In genomic region chr12:219891-220352, GRCh38 we compare ENCODE assay signal across 1 cellular context.
A peak's percentile ranks its signal among the peaks of the same experiment; 100 is the strongest.
TF ChIP-seq lines count a peak whose summit lies in the region.

No MANE protein-coding gene starts in this region.

TF ChIP-seq in WTC11, 78 proteins besides CTCF, POLR2A, EP300 and RAD21 (continued from another document and continues in another):
- TF ChIP-seq FOXP4 (CRISPR knock-in tag; IDR thresholded peaks at IDR 0.05) (no peak), ZNF317 (CRISPR knock-in tag; IDR thresholded peaks at IDR 0.05; ENCODE audit: borderline replicate concordance, low read depth) (no peak), PRDM15 (CRISPR knock-in tag; IDR thresholded peaks at IDR 0.05) (no peak), ATF1 (CRISPR knock-in tag; IDR thresholded peaks at IDR 0.05) (no peak), FOXK1 (CRISPR knock-in tag; IDR thresholded peaks at IDR 0.05) (0 out of 2 replicates have a peak, but pooled peaks have one; percentile 17), USF1 (CRISPR knock-in tag; IDR thresholded peaks at IDR 0.05) (no peak), ZNF532 (CRISPR knock-in tag; IDR thresholded peaks at IDR 0.05; ENCODE audit: borderline replicate concordance) (no peak), SMAD3 (CRISPR knock-in tag; IDR thresholded peaks at IDR 0.05; ENCODE audit: borderline replicate concordance) (no peak), ZNF121 (CRISPR knock-in tag; IDR thresholded peaks at IDR 0.05) (no peak), RORB (CRISPR knock-in tag; IDR thresholded peaks at IDR 0.05) (no peak), ATF2 (CRISPR knock-in tag; IDR thresholded peaks at IDR 0.05; ENCODE audit: borderline replicate concordance, low read depth) (no peak), NR1H2 (CRISPR knock-in tag; IDR thresholded peaks at IDR 0.05) (no peak), OVOL2 (CRISPR knock-in tag; IDR thresholded peaks at IDR 0.05; ENCODE audit: borderline replicate concordance) (no peak), MXD4 (CRISPR knock-in tag; IDR thresholded peaks at IDR 0.05; ENCODE audit: borderline replicate concordance) (no peak), E2F5 (CRISPR knock-in tag; IDR thresholded peaks at IDR 0.05) (no peak), ZNF232 (CRISPR knock-in tag; IDR thresholded peaks at IDR 0.05) (no peak), HMGA2 (CRISPR knock-in tag; IDR thresholded peaks at IDR 0.05) (no peak), RELA (CRISPR knock-in tag; IDR thresholded peaks at IDR 0.05; ENCODE audit: borderline replicate concordance) (no peak), ZNF396 (CRISPR knock-in tag; IDR thresholded peaks at IDR 0.05; ENCODE audit: borderline replicate concordance) (no peak), ZNF671 (CRISPR knock-in tag; IDR thresholded peaks at IDR 0.05) (no peak), E2F4 (CRISPR knock-in tag; IDR thresholded peaks at IDR 0.05; ENCODE audit: borderline replicate concordance, low read depth) (no peak), TP53 (CRISPR knock-in tag; IDR thresholded peaks at IDR 0.05) (no peak), HMGXB4 (CRISPR knock-in tag; IDR thresholded peaks at IDR 0.05) (peak; percentile 80), MLX (CRISPR knock-in tag; IDR thresholded peaks at IDR 0.05) (no peak), ZMAT4 (CRISPR knock-in tag; IDR thresholded peaks at IDR 0.05) (no peak), JUN (CRISPR knock-in tag; IDR thresholded peaks at IDR 0.05) (no peak), ETV6 (CRISPR knock-in tag; IDR thresholded peaks at IDR 0.05) (peak; percentile 72; the same call in 1 of the 2 replicates), ZNF416 (CRISPR knock-in tag; IDR thresholded peaks at IDR 0.05) (no peak), SOX15 (CRISPR knock-in tag; IDR thresholded peaks at IDR 0.05) (no peak), CREB1 (CRISPR knock-in tag; IDR thresholded peaks at IDR 0.05) (no peak), PREB (CRISPR knock-in tag; IDR thresholded peaks at IDR 0.05; ENCODE audit: borderline replicate concordance) (no peak), GABPB1 (CRISPR knock-in tag; IDR thresholded peaks at IDR 0.05) (no peak), IRF1 (CRISPR knock-in tag; IDR thresholded peaks at IDR 0.05) (no peak), GTF2I (CRISPR knock-in tag; conservative IDR thresholded peaks at IDR 0.05) (no peak), NFYB (CRISPR knock-in tag; conservative IDR thresholded peaks at IDR 0.05; ENCODE audit: low read depth) (no peak), PRRX2 (CRISPR knock-in tag; IDR thresholded peaks at IDR 0.05) (no peak), ELF4 (CRISPR knock-in tag; IDR thresholded peaks at IDR 0.05; ENCODE audit: low read depth) (no peak)
